1 cellular context compared by ENCODE assay signal in genomic region chr11:18634140-18635032, GRCh38.
TF ChIP-seq lines count a peak whose summit lies in the region.

Gene SPTY2D1, minus strand, starts transcription at chr11:18634342. Its CDS starts 85 bp downstream, at chr11:18634257.

TF ChIP-seq in K562, 482 proteins besides CTCF, POLR2A, EP300 and RAD21 (continued from another document and continues in another):
- TF ChIP-seq, protein P1, sequence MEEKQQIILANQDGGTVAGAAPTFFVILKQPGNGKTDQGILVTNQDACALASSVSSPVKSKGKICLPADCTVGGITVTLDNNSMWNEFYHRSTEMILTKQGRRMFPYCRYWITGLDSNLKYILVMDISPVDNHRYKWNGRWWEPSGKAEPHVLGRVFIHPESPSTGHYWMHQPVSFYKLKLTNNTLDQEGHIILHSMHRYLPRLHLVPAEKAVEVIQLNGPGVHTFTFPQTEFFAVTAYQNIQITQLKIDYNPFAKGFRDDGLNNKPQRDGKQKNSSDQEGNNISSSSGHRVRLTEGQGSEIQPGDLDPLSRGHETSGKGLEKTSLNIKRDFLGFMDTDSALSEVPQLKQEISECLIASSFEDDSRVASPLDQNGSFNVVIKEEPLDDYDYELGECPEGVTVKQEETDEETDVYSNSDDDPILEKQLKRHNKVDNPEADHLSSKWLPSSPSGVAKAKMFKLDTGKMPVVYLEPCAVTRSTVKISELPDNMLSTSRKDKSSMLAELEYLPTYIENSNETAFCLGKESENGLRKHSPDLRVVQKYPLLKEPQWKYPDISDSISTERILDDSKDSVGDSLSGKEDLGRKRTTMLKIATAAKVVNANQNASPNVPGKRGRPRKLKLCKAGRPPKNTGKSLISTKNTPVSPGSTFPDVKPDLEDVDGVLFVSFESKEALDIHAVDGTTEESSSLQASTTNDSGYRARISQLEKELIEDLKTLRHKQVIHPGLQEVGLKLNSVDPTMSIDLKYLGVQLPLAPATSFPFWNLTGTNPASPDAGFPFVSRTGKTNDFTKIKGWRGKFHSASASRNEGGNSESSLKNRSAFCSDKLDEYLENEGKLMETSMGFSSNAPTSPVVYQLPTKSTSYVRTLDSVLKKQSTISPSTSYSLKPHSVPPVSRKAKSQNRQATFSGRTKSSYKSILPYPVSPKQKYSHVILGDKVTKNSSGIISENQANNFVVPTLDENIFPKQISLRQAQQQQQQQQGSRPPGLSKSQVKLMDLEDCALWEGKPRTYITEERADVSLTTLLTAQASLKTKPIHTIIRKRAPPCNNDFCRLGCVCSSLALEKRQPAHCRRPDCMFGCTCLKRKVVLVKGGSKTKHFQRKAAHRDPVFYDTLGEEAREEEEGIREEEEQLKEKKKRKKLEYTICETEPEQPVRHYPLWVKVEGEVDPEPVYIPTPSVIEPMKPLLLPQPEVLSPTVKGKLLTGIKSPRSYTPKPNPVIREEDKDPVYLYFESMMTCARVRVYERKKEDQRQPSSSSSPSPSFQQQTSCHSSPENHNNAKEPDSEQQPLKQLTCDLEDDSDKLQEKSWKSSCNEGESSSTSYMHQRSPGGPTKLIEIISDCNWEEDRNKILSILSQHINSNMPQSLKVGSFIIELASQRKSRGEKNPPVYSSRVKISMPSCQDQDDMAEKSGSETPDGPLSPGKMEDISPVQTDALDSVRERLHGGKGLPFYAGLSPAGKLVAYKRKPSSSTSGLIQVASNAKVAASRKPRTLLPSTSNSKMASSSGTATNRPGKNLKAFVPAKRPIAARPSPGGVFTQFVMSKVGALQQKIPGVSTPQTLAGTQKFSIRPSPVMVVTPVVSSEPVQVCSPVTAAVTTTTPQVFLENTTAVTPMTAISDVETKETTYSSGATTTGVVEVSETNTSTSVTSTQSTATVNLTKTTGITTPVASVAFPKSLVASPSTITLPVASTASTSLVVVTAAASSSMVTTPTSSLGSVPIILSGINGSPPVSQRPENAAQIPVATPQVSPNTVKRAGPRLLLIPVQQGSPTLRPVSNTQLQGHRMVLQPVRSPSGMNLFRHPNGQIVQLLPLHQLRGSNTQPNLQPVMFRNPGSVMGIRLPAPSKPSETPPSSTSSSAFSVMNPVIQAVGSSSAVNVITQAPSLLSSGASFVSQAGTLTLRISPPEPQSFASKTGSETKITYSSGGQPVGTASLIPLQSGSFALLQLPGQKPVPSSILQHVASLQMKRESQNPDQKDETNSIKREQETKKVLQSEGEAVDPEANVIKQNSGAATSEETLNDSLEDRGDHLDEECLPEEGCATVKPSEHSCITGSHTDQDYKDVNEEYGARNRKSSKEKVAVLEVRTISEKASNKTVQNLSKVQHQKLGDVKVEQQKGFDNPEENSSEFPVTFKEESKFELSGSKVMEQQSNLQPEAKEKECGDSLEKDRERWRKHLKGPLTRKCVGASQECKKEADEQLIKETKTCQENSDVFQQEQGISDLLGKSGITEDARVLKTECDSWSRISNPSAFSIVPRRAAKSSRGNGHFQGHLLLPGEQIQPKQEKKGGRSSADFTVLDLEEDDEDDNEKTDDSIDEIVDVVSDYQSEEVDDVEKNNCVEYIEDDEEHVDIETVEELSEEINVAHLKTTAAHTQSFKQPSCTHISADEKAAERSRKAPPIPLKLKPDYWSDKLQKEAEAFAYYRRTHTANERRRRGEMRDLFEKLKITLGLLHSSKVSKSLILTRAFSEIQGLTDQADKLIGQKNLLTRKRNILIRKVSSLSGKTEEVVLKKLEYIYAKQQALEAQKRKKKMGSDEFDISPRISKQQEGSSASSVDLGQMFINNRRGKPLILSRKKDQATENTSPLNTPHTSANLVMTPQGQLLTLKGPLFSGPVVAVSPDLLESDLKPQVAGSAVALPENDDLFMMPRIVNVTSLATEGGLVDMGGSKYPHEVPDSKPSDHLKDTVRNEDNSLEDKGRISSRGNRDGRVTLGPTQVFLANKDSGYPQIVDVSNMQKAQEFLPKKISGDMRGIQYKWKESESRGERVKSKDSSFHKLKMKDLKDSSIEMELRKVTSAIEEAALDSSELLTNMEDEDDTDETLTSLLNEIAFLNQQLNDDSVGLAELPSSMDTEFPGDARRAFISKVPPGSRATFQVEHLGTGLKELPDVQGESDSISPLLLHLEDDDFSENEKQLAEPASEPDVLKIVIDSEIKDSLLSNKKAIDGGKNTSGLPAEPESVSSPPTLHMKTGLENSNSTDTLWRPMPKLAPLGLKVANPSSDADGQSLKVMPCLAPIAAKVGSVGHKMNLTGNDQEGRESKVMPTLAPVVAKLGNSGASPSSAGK (IDR thresholded peaks at IDR 0.05), result peak; percentile 99
- TF ChIP-seq BRD9 (IDR thresholded peaks at IDR 0.05; ENCODE audit: low read depth, partially characterized antibody) (no peak), ZNF197 (CRISPR knock-in tag; IDR thresholded peaks at IDR 0.05; ENCODE audit: low read depth) (no peak), ZBTB1 (CRISPR knock-in tag; IDR thresholded peaks at IDR 0.05; ENCODE audit: borderline replicate concordance, low read depth) (no peak), NCOA4 (IDR thresholded peaks at IDR 0.05; ENCODE audit: partially characterized antibody) (no peak), PTTG1 (tag; IDR thresholded peaks at IDR 0.05; ENCODE audit: low read depth) (no peak), BCL6 (CRISPR knock-in tag; IDR thresholded peaks at IDR 0.05) (no peak), ZBTB17 (CRISPR knock-in tag; IDR thresholded peaks at IDR 0.05) (0 out of 2 replicates have a peak, but pooled peaks have one; percentile 20), POLR2AphosphoS2 (IDR thresholded peaks at IDR 0.05; ENCODE audit: low read length) (peak; percentile 82; the same call in 1 of the 2 replicates), JUND (IDR thresholded peaks at IDR 0.05; ENCODE audit: borderline replicate concordance, low read depth, low read length) (peak; percentile 72), JUND (tag; IDR thresholded peaks at IDR 0.05; ENCODE audit: borderline replicate concordance, low read depth, low read length) (peak; percentile 59; the same call in 1 of the 3 replicates), KDM5B (IDR thresholded peaks at IDR 0.05; ENCODE audit: insufficient replicate concordance, low read depth, low read length) (peak; percentile 86), ZNF707 (CRISPR knock-in tag; conservative IDR thresholded peaks at IDR 0.05) (no peak), MBD1 (CRISPR knock-in tag; IDR thresholded peaks at IDR 0.05) (no peak), HMG20A (CRISPR knock-in tag; conservative IDR thresholded peaks at IDR 0.05) (no peak), KDM4B (IDR thresholded peaks at IDR 0.05; ENCODE audit: borderline replicate concordance in 2 of 2, low read depth in 1 of 2) (peak in 1 of 2 experiments; percentile 81; a peak in 1 of 4 replicates), PHF8 (IDR thresholded peaks at IDR 0.05; ENCODE audit: borderline replicate concordance, low read length) (peak; percentile 96), U2AF2 (optimal IDR thresholded peaks at IDR 0.05; ENCODE audit: low read depth, low read length) (no peak)
- TF ChIP-seq, protein P2, sequence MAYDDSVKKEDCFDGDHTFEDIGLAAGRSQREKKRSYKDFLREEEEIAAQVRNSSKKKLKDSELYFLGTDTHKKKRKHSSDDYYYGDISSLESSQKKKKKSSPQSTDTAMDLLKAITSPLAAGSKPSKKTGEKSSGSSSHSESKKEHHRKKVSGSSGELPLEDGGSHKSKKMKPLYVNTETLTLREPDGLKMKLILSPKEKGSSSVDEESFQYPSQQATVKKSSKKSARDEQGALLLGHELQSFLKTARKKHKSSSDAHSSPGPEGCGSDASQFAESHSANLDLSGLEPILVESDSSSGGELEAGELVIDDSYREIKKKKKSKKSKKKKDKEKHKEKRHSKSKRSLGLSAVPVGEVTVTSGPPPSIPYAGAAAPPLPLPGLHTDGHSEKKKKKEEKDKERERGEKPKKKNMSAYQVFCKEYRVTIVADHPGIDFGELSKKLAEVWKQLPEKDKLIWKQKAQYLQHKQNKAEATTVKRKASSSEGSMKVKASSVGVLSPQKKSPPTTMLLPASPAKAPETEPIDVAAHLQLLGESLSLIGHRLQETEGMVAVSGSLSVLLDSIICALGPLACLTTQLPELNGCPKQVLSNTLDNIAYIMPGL (CRISPR knock-in tag; IDR thresholded peaks at IDR 0.05), result no peak
- TF ChIP-seq, protein P3, sequence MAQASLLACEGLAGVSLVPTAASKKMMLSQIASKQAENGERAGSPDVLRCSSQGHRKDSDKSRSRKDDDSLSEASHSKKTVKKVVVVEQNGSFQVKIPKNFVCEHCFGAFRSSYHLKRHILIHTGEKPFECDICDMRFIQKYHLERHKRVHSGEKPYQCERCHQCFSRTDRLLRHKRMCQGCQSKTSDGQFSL (CRISPR knock-in tag; IDR thresholded peaks at IDR 0.05), result no peak
- TF ChIP-seq, protein P3 (tag; IDR thresholded peaks at IDR 0.05), result no peak
- TF ChIP-seq, protein P4, sequence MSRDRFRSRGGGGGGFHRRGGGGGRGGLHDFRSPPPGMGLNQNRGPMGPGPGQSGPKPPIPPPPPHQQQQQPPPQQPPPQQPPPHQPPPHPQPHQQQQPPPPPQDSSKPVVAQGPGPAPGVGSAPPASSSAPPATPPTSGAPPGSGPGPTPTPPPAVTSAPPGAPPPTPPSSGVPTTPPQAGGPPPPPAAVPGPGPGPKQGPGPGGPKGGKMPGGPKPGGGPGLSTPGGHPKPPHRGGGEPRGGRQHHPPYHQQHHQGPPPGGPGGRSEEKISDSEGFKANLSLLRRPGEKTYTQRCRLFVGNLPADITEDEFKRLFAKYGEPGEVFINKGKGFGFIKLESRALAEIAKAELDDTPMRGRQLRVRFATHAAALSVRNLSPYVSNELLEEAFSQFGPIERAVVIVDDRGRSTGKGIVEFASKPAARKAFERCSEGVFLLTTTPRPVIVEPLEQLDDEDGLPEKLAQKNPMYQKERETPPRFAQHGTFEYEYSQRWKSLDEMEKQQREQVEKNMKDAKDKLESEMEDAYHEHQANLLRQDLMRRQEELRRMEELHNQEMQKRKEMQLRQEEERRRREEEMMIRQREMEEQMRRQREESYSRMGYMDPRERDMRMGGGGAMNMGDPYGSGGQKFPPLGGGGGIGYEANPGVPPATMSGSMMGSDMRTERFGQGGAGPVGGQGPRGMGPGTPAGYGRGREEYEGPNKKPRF (IDR thresholded peaks at IDR 0.05; ENCODE audit: low read depth, low read length), result no peak
- TF ChIP-seq, protein P5, sequence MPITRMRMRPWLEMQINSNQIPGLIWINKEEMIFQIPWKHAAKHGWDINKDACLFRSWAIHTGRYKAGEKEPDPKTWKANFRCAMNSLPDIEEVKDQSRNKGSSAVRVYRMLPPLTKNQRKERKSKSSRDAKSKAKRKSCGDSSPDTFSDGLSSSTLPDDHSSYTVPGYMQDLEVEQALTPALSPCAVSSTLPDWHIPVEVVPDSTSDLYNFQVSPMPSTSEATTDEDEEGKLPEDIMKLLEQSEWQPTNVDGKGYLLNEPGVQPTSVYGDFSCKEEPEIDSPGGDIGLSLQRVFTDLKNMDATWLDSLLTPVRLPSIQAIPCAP (CRISPR knock-in tag; IDR thresholded peaks at IDR 0.05; ENCODE audit: borderline replicate concordance), result no peak; the same call in 1 of the 2 replicates
- TF ChIP-seq, protein P6, sequence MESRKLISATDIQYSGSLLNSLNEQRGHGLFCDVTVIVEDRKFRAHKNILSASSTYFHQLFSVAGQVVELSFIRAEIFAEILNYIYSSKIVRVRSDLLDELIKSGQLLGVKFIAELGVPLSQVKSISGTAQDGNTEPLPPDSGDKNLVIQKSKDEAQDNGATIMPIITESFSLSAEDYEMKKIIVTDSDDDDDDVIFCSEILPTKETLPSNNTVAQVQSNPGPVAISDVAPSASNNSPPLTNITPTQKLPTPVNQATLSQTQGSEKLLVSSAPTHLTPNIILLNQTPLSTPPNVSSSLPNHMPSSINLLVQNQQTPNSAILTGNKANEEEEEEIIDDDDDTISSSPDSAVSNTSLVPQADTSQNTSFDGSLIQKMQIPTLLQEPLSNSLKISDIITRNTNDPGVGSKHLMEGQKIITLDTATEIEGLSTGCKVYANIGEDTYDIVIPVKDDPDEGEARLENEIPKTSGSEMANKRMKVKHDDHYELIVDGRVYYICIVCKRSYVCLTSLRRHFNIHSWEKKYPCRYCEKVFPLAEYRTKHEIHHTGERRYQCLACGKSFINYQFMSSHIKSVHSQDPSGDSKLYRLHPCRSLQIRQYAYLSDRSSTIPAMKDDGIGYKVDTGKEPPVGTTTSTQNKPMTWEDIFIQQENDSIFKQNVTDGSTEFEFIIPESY (CRISPR knock-in tag; IDR thresholded peaks at IDR 0.05), result 0 out of 2 replicates have a peak, but pooled peaks have one; percentile 19
